ENCODE assay signal across 11 cellular contexts in the genomic region with DNA sequence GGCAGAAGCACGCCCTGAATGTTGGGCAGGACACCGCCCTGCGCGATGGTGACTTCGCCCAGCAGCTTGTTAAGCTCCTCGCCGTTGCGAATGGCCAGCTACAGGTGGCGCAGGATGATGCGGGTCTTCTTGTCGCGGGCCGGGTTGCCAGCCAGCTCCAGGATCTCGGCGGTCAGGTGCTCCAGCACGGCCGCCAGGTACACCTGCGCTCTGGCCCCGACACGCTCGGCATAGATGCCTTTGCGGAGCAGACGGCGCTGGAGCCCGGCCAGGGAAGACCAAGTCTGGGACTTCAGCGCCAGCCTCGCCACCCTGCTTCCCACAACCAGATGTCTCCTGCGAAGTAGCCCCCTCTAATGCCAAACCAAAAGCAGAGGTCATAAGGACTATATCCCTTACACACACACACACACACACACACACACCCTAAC. TPM values are rescaled to one million over a fixed set of nuclear protein-coding genes. Genes with fewer than 3 reads are reported as not detected.
DNase-seq lines count a peak whose midpoint lies in the region; ATAC-seq and TF ChIP-seq lines count a peak whose summit lies in the region.
"Had no signal": no experiment of that assay in that cellular context is flagged by ENCODE, and none has a peak within 500 bp of the region (broad histone marks: within the 10 kb centered on the region; RNA-seq: fewer than 3 reads in every experiment).

No MANE protein-coding gene starts in this region.

- H3K9me3 ChIP-seq in heart left ventricle, result no peaks in the 10 kb centered on the region
- H3K9me3 ChIP-seq: tibial artery had no signal

- H3K4me3 Mint-ChIP-seq in GM23338, result peak overlapping the region; percentile 70

- H3K4me3 ChIP-seq in GM23338 (peak overlapping the region; percentile 44), heart left ventricle (peak overlapping the region in 5 of 12 donors; percentile 8 to 56 (median 29))
- H3K4me3 ChIP-seq: tibial artery had no signal

- peak overlapping the region; percentile 68 for H3K4me2 ChIP-seq in GM23338

- H3K36me3 ChIP-seq in GM23338 (ENCODE audit: insufficient read depth) (no peaks in the 10 kb centered on the region), heart left ventricle (no peaks in the 10 kb centered on the region)
- H3K36me3 ChIP-seq: tibial artery had no signal

- H3K4me1 ChIP-seq in GM23338 (ENCODE audit: insufficient read depth), result no peaks in the 10 kb centered on the region
- H3K4me1 ChIP-seq in heart left ventricle, result peaks cover 0 to 6% (median 0%) of the 10 kb centered on the region in 12 donors
- H3K4me1 ChIP-seq: tibial artery had no signal

- DNase-seq in GM23338 (ENCODE audit: low spot score) (peak; percentile 93), heart left ventricle (peak in 3 of 5 donors; percentile 10 to 64 (median 16)), GM19240 (ENCODE audit: insufficient read length, low spot score) (no peak), DMS153 treated with DMSO at 0.1 percent for 48 hours (lab: John Stamatoyannopoulos, UW; ENCODE audit: unreplicated experiment) (no peak)
- peak; percentile 41 for DNase-seq in activated CD8-positive, alpha-beta memory T cell treated with anti-CD3 and anti-CD28 coated beads, Interleukin-2, amount 50 U/mL, for 4 hours
- peak; percentile 8 for DNase-seq in stimulated activated CD4-positive, alpha-beta T cell treated with anti-CD3 and anti-CD28 coated beads, Interleukin-1b, Interleukin-23, amount 100 ng/mL, for 48 hours
- DNase-seq: NCI-H1694, tibial artery had no signal

- no peaks in the 10 kb centered on the region for H3K36me3 Mint-ChIP-seq in GM23338 (ENCODE audit: low read depth)

- intact Hi-C loops in heart left ventricle (cut with DNase I), result loop anchor here in 1 of 10 donors (10.0 kb wide), 1 partner anchor 87 kb away; no protein-coding TSS in a partner anchor

- no peaks in the 10 kb centered on the region for H3K27me3 Mint-ChIP-seq in GM23338 (ENCODE audit: insufficient read depth, low read depth, poor library complexity)

- H2AFZ ChIP-seq in GM23338, result peak overlapping the region; percentile 97

- ATAC-seq in GM23338 (peak; percentile 100), heart left ventricle (no peak), HG03354 (IDR thresholded peaks at IDR 0.05; ENCODE audit: poor library complexity, severe bottlenecking, unreplicated experiment) (no peak), GM21367 (IDR thresholded peaks at IDR 0.05; ENCODE audit: unreplicated experiment) (no peak)

- no peaks in the 10 kb centered on the region for H4K20me1 ChIP-seq in GM23338 (replicated peaks; ENCODE audit: insufficient read depth)

- WGBS in heart left ventricle, 4 donors, result 18 to 66% (median 36%) methylated on average over 28 of the region's 28 CpGs

- H3K79me2 ChIP-seq in GM23338 (replicated peaks; ENCODE audit: insufficient read depth), result no peaks in the 10 kb centered on the region

- H3K27ac ChIP-seq in GM23338 (ENCODE audit: low read depth) (no peak overlapping the region), heart left ventricle (no peak overlapping the region)
- H3K27ac ChIP-seq: tibial artery had no signal

- no peak overlapping the region for H3K27ac Mint-ChIP-seq in GM23338

- TF ChIP-seq CTCF in GM23338 (conservative IDR thresholded peaks at IDR 0.05; ENCODE audit: low read depth in 2 of 2), result peak; percentile 52 to 66
- no peak for TF ChIP-seq CTCF in heart left ventricle (IDR thresholded peaks at IDR 0.05)

- no peak for TF ChIP-seq POLR2A in heart left ventricle (IDR thresholded peaks at IDR 0.05)

- no peaks in the 10 kb centered on the region; the same call in 2 of the 3 replicates for H3K9me3 Mint-ChIP-seq in GM23338

- H3K27me3 ChIP-seq in GM23338 (ENCODE audit: insufficient read depth) (no peaks in the 10 kb centered on the region), heart left ventricle (peaks cover 0 to 7% (median 0%) of the 10 kb centered on the region in 9 donors)
- H3K27me3 ChIP-seq: tibial artery had no signal

- peaks cover 7% of the 10 kb centered on the region for H3K9me2 ChIP-seq in GM23338 (ENCODE audit: insufficient read depth)

- no peaks in the 10 kb centered on the region for H3F3A ChIP-seq in GM23338 (replicated peaks; ENCODE audit: low read depth)

- H3K4me1 Mint-ChIP-seq in GM23338, result peaks cover 2% of the 10 kb centered on the region; the same call in 1 of the 3 replicates

TF ChIP-seq in GM23338, 12 proteins besides CTCF, POLR2A, EP300 and RAD21 (continues in another document):
- TF ChIP-seq, protein P1, sequence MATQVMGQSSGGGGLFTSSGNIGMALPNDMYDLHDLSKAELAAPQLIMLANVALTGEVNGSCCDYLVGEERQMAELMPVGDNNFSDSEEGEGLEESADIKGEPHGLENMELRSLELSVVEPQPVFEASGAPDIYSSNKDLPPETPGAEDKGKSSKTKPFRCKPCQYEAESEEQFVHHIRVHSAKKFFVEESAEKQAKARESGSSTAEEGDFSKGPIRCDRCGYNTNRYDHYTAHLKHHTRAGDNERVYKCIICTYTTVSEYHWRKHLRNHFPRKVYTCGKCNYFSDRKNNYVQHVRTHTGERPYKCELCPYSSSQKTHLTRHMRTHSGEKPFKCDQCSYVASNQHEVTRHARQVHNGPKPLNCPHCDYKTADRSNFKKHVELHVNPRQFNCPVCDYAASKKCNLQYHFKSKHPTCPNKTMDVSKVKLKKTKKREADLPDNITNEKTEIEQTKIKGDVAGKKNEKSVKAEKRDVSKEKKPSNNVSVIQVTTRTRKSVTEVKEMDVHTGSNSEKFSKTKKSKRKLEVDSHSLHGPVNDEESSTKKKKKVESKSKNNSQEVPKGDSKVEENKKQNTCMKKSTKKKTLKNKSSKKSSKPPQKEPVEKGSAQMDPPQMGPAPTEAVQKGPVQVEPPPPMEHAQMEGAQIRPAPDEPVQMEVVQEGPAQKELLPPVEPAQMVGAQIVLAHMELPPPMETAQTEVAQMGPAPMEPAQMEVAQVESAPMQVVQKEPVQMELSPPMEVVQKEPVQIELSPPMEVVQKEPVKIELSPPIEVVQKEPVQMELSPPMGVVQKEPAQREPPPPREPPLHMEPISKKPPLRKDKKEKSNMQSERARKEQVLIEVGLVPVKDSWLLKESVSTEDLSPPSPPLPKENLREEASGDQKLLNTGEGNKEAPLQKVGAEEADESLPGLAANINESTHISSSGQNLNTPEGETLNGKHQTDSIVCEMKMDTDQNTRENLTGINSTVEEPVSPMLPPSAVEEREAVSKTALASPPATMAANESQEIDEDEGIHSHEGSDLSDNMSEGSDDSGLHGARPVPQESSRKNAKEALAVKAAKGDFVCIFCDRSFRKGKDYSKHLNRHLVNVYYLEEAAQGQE (IDR thresholded peaks at IDR 0.05; ENCODE audit: unreplicated experiment), result no peak
- TF ChIP-seq ZNF114 (CRISPR knock-in tag; IDR thresholded peaks at IDR 0.05) (peak; percentile 90; the same call in 1 of the 2 replicates), CREB1 (CRISPR knock-in tag; IDR thresholded peaks at IDR 0.05; ENCODE audit: low read depth) (peak; percentile 45; the same call in 1 of the 2 replicates)

RNA-seq across cellular contexts. Expression of a gene that starts 8.0 kb away (rescaled TPM):
- total RNA-seq in GM23338 (2014; rRNA removed; shearing (Covaris generic)), result 0.27 TPM in 1 of 2 replicates, not detected in the other
- polyA plus RNA-seq in GM23338 (2016; fragmentation: Nextera tagmentation; extraction: Ambion mirVana) (not detected in 2 replicates), heart left ventricle (not detected)
- total RNA-seq in heart left ventricle, result not detected
- total RNA-seq: myocyte had no signal

RNA-seq across cellular contexts. Expression of a gene that starts 48.4 kb away (rescaled TPM):
- total RNA-seq in GM23338 (2014; rRNA removed; shearing (Covaris generic)), result not detected in 2 replicates
- polyA plus RNA-seq in GM23338 (2016; fragmentation: Nextera tagmentation; extraction: Ambion mirVana), result not detected in 2 replicates
- total RNA-seq in heart left ventricle, result not detected
- not detected for polyA plus RNA-seq in heart left ventricle

RNA-seq across cellular contexts. Expression of a gene that starts 50.2 kb away (rescaled TPM):
- not detected in 2 replicates for total RNA-seq in GM23338 (2014; rRNA removed; shearing (Covaris generic))
- polyA plus RNA-seq in GM23338 (2016; fragmentation: Nextera tagmentation; extraction: Ambion mirVana), result not detected in 2 replicates
- total RNA-seq in heart left ventricle, result not detected
- polyA plus RNA-seq in heart left ventricle, result not detected
- total RNA-seq: myocyte had no signal

Comparison
In these comparisons a context has a peak if more than half of its experiments do, and no peak if none do; other contexts are left out.
1. DNase-seq: peak in GM23338 (single experiment), activated CD8-positive, alpha-beta memory T cell treated with anti-CD3 and anti-CD28 coated beads, Interleukin-2, amount 50 U/mL, for 4 hours (single experiment), heart left ventricle (3 of 5) and stimulated activated CD4-positive, alpha-beta T cell treated with anti-CD3 and anti-CD28 coated beads, Interleukin-1b, Interleukin-23, amount 100 ng/mL, for 48 hours (single experiment); none in GM19240 (single experiment) and DMS153 treated with DMSO at 0.1 percent for 48 hours (single experiment).
2. CTCF ChIP-seq: peak in GM23338 (2 of 2); none in heart left ventricle (0 of 12).